ENCODE assay signal across 13 cellular contexts in the genomic region with DNA sequence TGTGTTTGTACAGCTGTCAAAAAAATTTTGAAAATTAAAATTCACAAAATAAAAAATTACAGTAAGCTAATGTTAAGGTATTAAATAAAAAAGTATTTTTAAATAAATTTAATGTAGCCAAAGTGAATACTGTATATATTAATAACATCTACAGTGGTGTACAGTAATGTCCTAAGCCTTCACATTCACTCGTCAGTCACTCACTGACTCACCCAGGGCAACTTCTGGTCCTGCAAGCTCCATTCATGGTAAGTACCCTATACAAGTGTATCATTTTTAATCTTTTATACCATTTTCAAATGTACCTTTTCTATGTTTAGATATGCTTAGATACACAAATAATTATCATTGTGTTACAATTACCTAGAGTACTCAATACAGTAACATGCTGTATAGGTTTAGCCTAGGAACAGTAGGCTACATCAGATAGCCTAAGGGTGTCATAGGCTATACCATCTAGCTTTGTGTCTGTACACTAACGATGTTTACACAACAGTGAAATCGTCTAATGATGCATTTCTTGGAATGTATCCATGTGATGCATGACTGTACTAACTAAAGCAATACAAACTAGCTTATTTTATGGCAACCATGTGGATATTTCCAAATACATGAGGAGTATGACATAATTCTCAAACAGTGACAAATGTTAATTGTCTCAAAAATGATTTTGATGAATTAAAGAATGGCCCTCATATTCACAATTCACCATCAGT. TPM values are rescaled to one million over a fixed set of nuclear protein-coding genes. Genes with fewer than 3 reads are reported as not detected.
DNase-seq lines count a peak whose midpoint lies in the region; ATAC-seq and TF ChIP-seq lines count a peak whose summit lies in the region.
"Had no signal": no experiment of that assay in that cellular context is flagged by ENCODE, and none has a peak within 500 bp of the region (broad histone marks: within the 10 kb centered on the region; RNA-seq: fewer than 3 reads in every experiment).

No MANE protein-coding gene starts in this region.

- no peaks in the 10 kb centered on the region for H4K20me1 ChIP-seq in fibroblast of lung (ENCODE audit: control insufficient read depth, extremely low read depth, insufficient read depth, low read length)

- H3K4me1 ChIP-seq in ACC112 (ENCODE audit: control insufficient read depth, insufficient read depth, low read length, unreplicated experiment) (peaks cover 4% of the 10 kb centered on the region), fibroblast of lung (ENCODE audit: control insufficient read depth, extremely low read depth, insufficient read depth, low read length) (no peaks in the 10 kb centered on the region)

- H3K36me3 ChIP-seq in ACC112 (ENCODE audit: insufficient read depth, low read length) (peaks cover 77% of the 10 kb centered on the region), fibroblast of lung (ENCODE audit: control insufficient read depth, insufficient read depth, low read length) (no peaks in the 10 kb centered on the region)

- H3K9ac ChIP-seq in fibroblast of lung (ENCODE audit: insufficient read depth, low read length) = no peak overlapping the region

- H3K4me2 ChIP-seq in fibroblast of lung (ENCODE audit: extremely low read depth, insufficient read depth, low read length) = no peak overlapping the region

- DNase-seq in H4 (ENCODE audit: low spot score) (peak; percentile 54), NCI-H345 treated with DMSO at 0.1 percent for 48 hours (lab: John Stamatoyannopoulos, UW; ENCODE audit: unreplicated experiment) (peak; percentile 21), fibroblast of lung (ENCODE audit: low read depth in 2 of 2) (peak; percentile 47 to 73), hippocampal formation (lab: John Stamatoyannopoulos, UW) (no peak)
- DNase-seq in activated CD4-positive, CD25-positive, alpha-beta regulatory T cell treated with anti-CD3 and anti-CD28 coated beads, Interleukin-2, amount 50 U/mL, for 72 hours = no peak
- DNase-seq: activated naive CD4-positive, alpha-beta T cell treated with anti-CD3 and anti-CD28 coated beads, Interleukin-2, amount 10 ng/mL, durations not matched to agents 7 days and 5 days; CD8-positive, alpha-beta T cell; islet precursor cell; NCI-H524 had no signal

- ATAC-seq in HG03571 (IDR thresholded peaks at IDR 0.05; ENCODE audit: unreplicated experiment) = no peak
- no peak for ATAC-seq in HG02759 (IDR thresholded peaks at IDR 0.05; ENCODE audit: unreplicated experiment)
- ATAC-seq: CD8-positive, alpha-beta T cell had no signal

- no peaks in the 10 kb centered on the region for H3K27me3 ChIP-seq in ACC112 (ENCODE audit: insufficient read depth, low read length)
- H3K27me3 ChIP-seq in fibroblast of lung (ENCODE audit: control insufficient read depth, insufficient read depth, low read length) = no peaks in the 10 kb centered on the region

- no peak for TF ChIP-seq CTCF in fibroblast of lung (conservative IDR thresholded peaks at IDR 0.05 in 1 of 2, IDR thresholded peaks at IDR 0.05 in 1 of 2; ENCODE audit: low read depth in 1 of 2, low read length in 2 of 2)

- peaks cover 4% of the 10 kb centered on the region for H3K79me2 ChIP-seq in ACC112 (ENCODE audit: control insufficient read depth, insufficient read depth, low read length, unreplicated experiment)
- H3K79me2 ChIP-seq in fibroblast of lung (ENCODE audit: control insufficient read depth, insufficient read depth, low read length) = no peaks in the 10 kb centered on the region

- H3K9me3 ChIP-seq in fibroblast of lung (ENCODE audit: control insufficient read depth, insufficient read depth, low read depth, low read length) = no peaks in the 10 kb centered on the region

- no peak overlapping the region for H2AFZ ChIP-seq in ACC112 (ENCODE audit: low read length, unreplicated experiment)
- no peak overlapping the region for H2AFZ ChIP-seq in fibroblast of lung (ENCODE audit: low read length)

- H3K4me3 ChIP-seq in ACC112 (ENCODE audit: low read depth, low read length) (no peak overlapping the region), fibroblast of lung (replicated peaks in 1 of 4; ENCODE audit: control extremely low read depth in 1 of 4, insufficient read depth in 1 of 4, low read depth in 3 of 4, low read length in 4 of 4) (no peak overlapping the region)
- H3K4me3 ChIP-seq: SK-N-MC had no signal

- peak overlapping the region; percentile 51; the same call in 1 of the 2 replicates for H3K27ac ChIP-seq in ACC112 (ENCODE audit: low read depth, low read length)
- H3K27ac ChIP-seq in fibroblast of lung (ENCODE audit: insufficient read depth, low read length) = no peak overlapping the region
- H3K27ac ChIP-seq: SK-N-MC had no signal

RNA-seq across cellular contexts. Expression of gene DDX60, which starts 13.7 kb away (rescaled TPM):
- total RNA-seq in H4 (2014; rRNA removed; shearing (Covaris generic)) = 20.0 and 30.2 TPM in 2 replicates
- 20.8 and 23.1 TPM in 2 replicates for total RNA-seq in fibroblast of lung
- 9.3 and 12.9 TPM in 2 replicates for polyA plus RNA-seq in fibroblast of lung
- 4.9 and 5.4 TPM in 2 replicates for polyA plus RNA-seq in fibroblast of lung (2012)
- polyA minus RNA-seq in fibroblast of lung (ENCODE audit: low replicate concordance) = 1.3 TPM in 2 replicates

Comparison
In these comparisons a context has a peak if more than half of its experiments do, and no peak if none do; other contexts are left out.
1. DNase-seq: peak in H4 (single experiment), NCI-H345 treated with DMSO at 0.1 percent for 48 hours (single experiment) and fibroblast of lung (2 of 2); none in hippocampal formation (0 of 2) and activated CD4-positive, CD25-positive, alpha-beta regulatory T cell treated with anti-CD3 and anti-CD28 coated beads, Interleukin-2, amount 50 U/mL, for 72 hours (single experiment).